8 cellular contexts compared by ENCODE assay signal in genomic region chr21:25573409-25574206, GRCh38. TPM values are rescaled to one million over a fixed set of nuclear protein-coding genes. Genes with fewer than 3 reads are reported as not detected.
DNase-seq lines count a peak whose midpoint lies in the region; ATAC-seq and TF ChIP-seq lines count a peak whose summit lies in the region.

No MANE protein-coding gene starts in this region.

- H3K4me2 ChIP-seq in Loucy (ENCODE audit: low read depth, low read length, poor library complexity, severe bottlenecking) = peak overlapping the region; percentile 81

- H3K4me3 ChIP-seq in CD4-positive, alpha-beta memory T cell (ENCODE audit: low read length in 2 of 2) = peak overlapping the region in 1 of 2 donors; percentile 38
- H3K4me3 ChIP-seq in Loucy (ENCODE audit: low read length, poor library complexity, severe bottlenecking) (peak overlapping the region; percentile 57), fibroblast of the aortic adventitia (ENCODE audit: low read depth, low read length) (no peak overlapping the region)

- POLR2A ChIA-PET in CD4-positive, alpha-beta memory T cell (lab: Charles Lee; ENCODE audit: partially characterized antibody) = interaction anchor here (0.6 to 3.6 kb wide), 6 partner anchors 10 to 161 kb away, joined by 3 to 38 read pairs (median 4); partner anchors contain the start of genes ATP5PF, GABPA and MRPL39
- POLR2A ChIA-PET in activated CD4-positive, alpha-beta memory T cell treated with anti-CD3 and anti-CD28 coated beads for 36 hours (lab: Charles Lee) = interaction anchor here (0.6 to 10.6 kb wide), 19 partner anchors 11 to 178 kb away, joined by 3 to 250 read pairs (median 12); no protein-coding TSS in a partner anchor

- peaks cover 47 to 76% (median 64%) of the 10 kb centered on the region in 4 donors for H3K4me1 Mint-ChIP-seq in CD4-positive, alpha-beta memory T cell
- peaks cover 80% of the 10 kb centered on the region for H3K4me1 Mint-ChIP-seq in activated CD4-positive, alpha-beta memory T cell treated with anti-CD3 and anti-CD28 coated beads for 36 hours (ENCODE audit: low read depth)

- H3K27ac Mint-ChIP-seq in CD4-positive, alpha-beta memory T cell = peak overlapping the region; percentile 87 to 97 (median 92)
- peak overlapping the region; percentile 89 for H3K27ac Mint-ChIP-seq in activated CD4-positive, alpha-beta memory T cell treated with anti-CD3 and anti-CD28 coated beads for 36 hours

- no peaks in the 10 kb centered on the region for H3K27me3 Mint-ChIP-seq in CD4-positive, alpha-beta memory T cell
- no peaks in the 10 kb centered on the region for H3K27me3 Mint-ChIP-seq in activated CD4-positive, alpha-beta memory T cell treated with anti-CD3 and anti-CD28 coated beads for 36 hours

- no peaks in the 10 kb centered on the region for H3K9me3 Mint-ChIP-seq in CD4-positive, alpha-beta memory T cell
- H3K9me3 Mint-ChIP-seq in activated CD4-positive, alpha-beta memory T cell treated with anti-CD3 and anti-CD28 coated beads for 36 hours = no peaks in the 10 kb centered on the region

- peaks cover 75% of the 10 kb centered on the region for H3K4me1 ChIP-seq in CD4-positive, alpha-beta memory T cell (ENCODE audit: insufficient read depth, low read length)
- H3K4me1 ChIP-seq in Loucy (ENCODE audit: insufficient read depth, low read length, poor library complexity, severe bottlenecking) = peaks cover 48% of the 10 kb centered on the region

- intact Hi-C loops in CD4-positive, alpha-beta memory T cell (cut with micrococcal nuclease) = loop anchor here (1.0 to 2.0 kb wide), 3 partner anchors 10 to 34 kb away; partner anchors contain the start of gene MRPL39
- intact Hi-C loops in activated CD4-positive, alpha-beta memory T cell treated with anti-CD3 and anti-CD28 coated beads for 36 hours (cut with micrococcal nuclease) = loop anchor here (1.0 kb wide), 11 partner anchors 10 to 385 kb away; partner anchors contain the start of gene MRPL39

- peaks cover 10% of the 10 kb centered on the region; the same call in 1 of the 2 replicates for H3F3A ChIP-seq in Loucy (ENCODE audit: low read depth)

- DNase-seq in CD4-positive, alpha-beta memory T cell = peak; percentile 60 to 84 (median 67)
- DNase-seq in activated CD4-positive, alpha-beta memory T cell treated with anti-CD3 and anti-CD28 coated beads for 36 hours = peak; percentile 80
- peak; percentile 84 for DNase-seq in fibroblast of the aortic adventitia (ENCODE audit: low read depth)
- peak; percentile 56 for DNase-seq in stimulated activated CD8-positive, alpha-beta memory T cell treated with anti-CD3 and anti-CD28 coated beads, Interleukin-12 subunit alpha, Interleukin-12 subunit beta, amount 100 ng/mL, for 4 hours (ENCODE audit: low read depth)
- DNase-seq in KG1 (lab: John Stamatoyannopoulos, UW) = no peak

- TF ChIP-seq CTCF in Loucy (conservative IDR thresholded peaks at IDR 0.05; ENCODE audit: low read length) (no peak), fibroblast of the aortic adventitia (IDR thresholded peaks at IDR 0.05; ENCODE audit: insufficient read depth, low read length) (no peak)

- H3K9ac ChIP-seq in Loucy (ENCODE audit: low read depth, low read length, poor library complexity, severe bottlenecking) = peak overlapping the region; percentile 25

- H3K36me3 ChIP-seq in CD4-positive, alpha-beta memory T cell (ENCODE audit: insufficient read depth, low read length) = no peaks in the 10 kb centered on the region
- peaks cover 27% of the 10 kb centered on the region; the same call in 1 of the 2 replicates for H3K36me3 ChIP-seq in Loucy (ENCODE audit: insufficient read depth, low read length)

- H3K4me3 Mint-ChIP-seq in CD4-positive, alpha-beta memory T cell = peak overlapping the region; percentile 75 to 89 (median 86)
- peak overlapping the region; percentile 68 for H3K4me3 Mint-ChIP-seq in activated CD4-positive, alpha-beta memory T cell treated with anti-CD3 and anti-CD28 coated beads for 36 hours

- no peaks in the 10 kb centered on the region for H3K27me3 ChIP-seq in CD4-positive, alpha-beta memory T cell (ENCODE audit: insufficient read depth, low read length)
- H3K27me3 ChIP-seq in Loucy (ENCODE audit: insufficient read depth, low read length, poor library complexity, severe bottlenecking) = no peaks in the 10 kb centered on the region

- peak overlapping the region; percentile 74 for H3K27ac ChIP-seq in CD4-positive, alpha-beta memory T cell (ENCODE audit: low read depth, low read length)

- H4K20me1 ChIP-seq in Loucy (ENCODE audit: insufficient read depth, low read length, poor library complexity, severe bottlenecking) = peaks cover 25% of the 10 kb centered on the region

- ATAC-seq in GM21367 (IDR thresholded peaks at IDR 0.05; ENCODE audit: unreplicated experiment) = peak; percentile 22
- ATAC-seq in HG02938 (IDR thresholded peaks at IDR 0.05; ENCODE audit: unreplicated experiment) = no peak

- peaks cover 5 to 10% of the 10 kb centered on the region in 2 donors for H3K36me3 Mint-ChIP-seq in CD4-positive, alpha-beta memory T cell
- peaks cover 87% of the 10 kb centered on the region for H3K36me3 Mint-ChIP-seq in activated CD4-positive, alpha-beta memory T cell treated with anti-CD3 and anti-CD28 coated beads for 36 hours

- no peak overlapping the region for H2AFZ ChIP-seq in Loucy (ENCODE audit: low read length)

- CTCF ChIA-PET in CD4-positive, alpha-beta memory T cell (lab: Charles Lee; ENCODE audit: partially characterized antibody) = interaction anchor here (1.2 to 2.8 kb wide), 5 partner anchors 9 to 35 kb away, joined by 5 to 12 read pairs (median 6); no protein-coding TSS in a partner anchor
- CTCF ChIA-PET in activated CD4-positive, alpha-beta memory T cell treated with anti-CD3 and anti-CD28 coated beads for 36 hours (lab: Charles Lee) = interaction anchor here (0.7 to 1.8 kb wide), 6 partner anchors 9 to 166 kb away, joined by 3 to 7 read pairs (median 5); no protein-coding TSS in a partner anchor

- H3K79me2 ChIP-seq in Loucy (ENCODE audit: insufficient read depth, low read length) = peaks cover 44% of the 10 kb centered on the region

- H3K9me2 ChIP-seq in Loucy (replicated peaks; ENCODE audit: low read depth, low read length) = no peaks in the 10 kb centered on the region

- H3K9me3 ChIP-seq in CD4-positive, alpha-beta memory T cell (ENCODE audit: control insufficient read depth in 1 of 2, low read length in 2 of 2) = no peaks in the 10 kb centered on the region
- no peaks in the 10 kb centered on the region for H3K9me3 ChIP-seq in Loucy (ENCODE audit: insufficient read depth, low read depth, low read length)

RNA-seq across cellular contexts. Expression of gene MRPL39, which starts 33.7 kb away (rescaled TPM):
- 10 to 100 TPM; 19.1 to 21.2 TPM for total RNA-seq in CD4-positive, alpha-beta memory T cell
- 10 to 100 TPM; 38.5 to 53.0 TPM for polyA plus RNA-seq in CD4-positive, alpha-beta memory T cell
- total RNA-seq in activated CD4-positive, alpha-beta memory T cell treated with anti-CD3 and anti-CD28 coated beads for 36 hours = 10 to 100 TPM; 71.7 to 73.6 TPM
- 7.6 and 36.1 TPM in 2 replicates for total RNA-seq in fibroblast of the aortic adventitia (ENCODE audit: low replicate concordance)
